18 cellular contexts compared by ENCODE assay signal in the genomic region with DNA sequence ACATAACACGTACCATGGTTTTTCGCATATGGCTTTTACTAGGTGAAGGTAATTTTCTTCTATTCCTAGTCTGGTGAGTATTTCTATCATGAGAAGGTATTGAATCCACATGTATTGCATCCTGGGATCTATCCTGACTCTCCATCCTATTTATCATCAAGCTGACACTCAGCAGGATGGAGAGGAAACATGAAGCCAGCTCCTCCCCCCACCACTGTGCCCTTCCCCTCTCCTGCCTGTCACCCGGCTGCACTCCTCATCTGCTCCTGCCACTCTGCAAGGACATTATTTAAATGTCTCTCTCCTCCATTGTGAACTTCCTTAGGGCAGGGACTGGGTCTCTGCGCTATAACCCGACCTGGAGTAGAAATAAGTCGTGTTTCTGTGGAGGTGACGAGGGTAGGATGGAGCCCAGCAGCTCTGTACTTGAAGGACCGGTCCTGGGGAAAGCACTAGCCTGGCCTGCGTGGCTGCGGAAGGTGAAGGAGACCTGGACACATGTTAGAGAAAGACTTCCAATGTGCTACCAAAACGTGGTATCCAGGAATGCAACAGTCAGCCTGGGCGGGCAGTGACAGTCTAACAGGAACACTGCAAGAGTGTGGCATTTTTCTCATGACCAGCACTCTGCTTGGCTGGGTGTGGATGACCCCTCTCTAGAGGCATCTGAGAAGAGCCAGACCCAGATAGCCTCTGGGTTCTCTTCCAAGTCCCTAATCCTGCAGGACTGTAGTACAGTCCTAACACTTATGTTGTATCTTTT.
DNase-seq lines count a peak whose midpoint lies in the region; ATAC-seq and TF ChIP-seq lines count a peak whose summit lies in the region.
"Had no signal": no experiment of that assay in that cellular context is flagged by ENCODE, and none has a peak within 500 bp of the region (broad histone marks: within the 10 kb centered on the region; RNA-seq: fewer than 3 reads in every experiment).

No MANE protein-coding gene starts in this region.

- H3K9ac ChIP-seq in skeletal muscle tissue (ENCODE audit: low read depth in 1 of 3, low read length in 3 of 3): peak overlapping the region; percentile 28 to 75 (median 37)

- DNase-seq in NCI-H2029 (lab: John Stamatoyannopoulos, UW): peak; percentile 22
- no peak for DNase-seq in NCI-H2029 treated with DMSO at 0.1 percent for 48 hours (lab: John Stamatoyannopoulos, UW)
- DNase-seq in islet precursor cell: peak; percentile 84
- DNase-seq in omental fat pad (ENCODE audit: low spot score): no peak
- no peak for DNase-seq in superior temporal gyrus (ENCODE audit: extremely low spot score)
- no peak for DNase-seq in NCI-H446 treated with DMSO at 0.1 percent for 48 hours (lab: John Stamatoyannopoulos, UW)
- DNase-seq: activated CD4-positive, alpha-beta T cell treated with anti-CD3 and anti-CD28 coated beads for 1 hour; activated naive CD4-positive, alpha-beta T cell treated with anti-CD3 and anti-CD28 coated beads, Interleukin-2, amount 50 U/mL, for 16 hours; brain microvascular endothelial cell; DND-41; foreskin keratinocyte; MM.1S; NCI-H526 treated with DMSO at 0.1 percent for 48 hours; stimulated activated CD4-positive, alpha-beta T cell treated with anti-CD3 and anti-CD28 coated beads, Interleukin-1b, Interleukin-23, amount 100 ng/mL, for 48 hours; stimulated activated CD8-positive, alpha-beta memory T cell treated with anti-CD3 and anti-CD28 coated beads, Interleukin-4, amount 100 ng/mL, for 48 hours; upper lobe of right lung had no signal

- TF ChIP-seq CTCF in omental fat pad (IDR thresholded peaks at IDR 0.05): no peak

- no peaks in the 10 kb centered on the region for H3K27me3 ChIP-seq in skeletal muscle tissue (ENCODE audit: control insufficient read depth in 3 of 3, insufficient read depth in 3 of 3, low read length in 3 of 3)
- H3K27me3 ChIP-seq: brain microvascular endothelial cell, foreskin keratinocyte, upper lobe of right lung had no signal

- H3K4me1 ChIP-seq in skeletal muscle tissue (ENCODE audit: control insufficient read depth in 3 of 3, insufficient read depth in 3 of 3, low read length in 3 of 3): peaks cover 73 to 89% (median 85%) of the 10 kb centered on the region in 3 donors

- ATAC-seq in omental fat pad (ENCODE audit: low FRiP score): no peak
- ATAC-seq: foreskin keratinocyte, upper lobe of right lung had no signal

- H3K27ac ChIP-seq in angular gyrus (ENCODE audit: low read depth, low read length) (peak overlapping the region; percentile 24), skeletal muscle tissue (ENCODE audit: low read depth, low read length) (peak overlapping the region; percentile 95)
- H3K27ac ChIP-seq: brain microvascular endothelial cell, foreskin keratinocyte, upper lobe of right lung had no signal

- H3K36me3 ChIP-seq in skeletal muscle tissue (ENCODE audit: control insufficient read depth in 3 of 3, insufficient read depth in 3 of 3, low read length in 3 of 3): no peaks in the 10 kb centered on the region
- H3K36me3 ChIP-seq: brain microvascular endothelial cell, upper lobe of right lung had no signal

- H3K9me3 ChIP-seq in skeletal muscle tissue (ENCODE audit: control insufficient read depth in 3 of 3, low read length in 3 of 3): no peaks in the 10 kb centered on the region
- H3K9me3 ChIP-seq: upper lobe of right lung had no signal

- peak overlapping the region; percentile 17 to 54 (median 37) for H3K4me3 ChIP-seq in skeletal muscle tissue (ENCODE audit: low read length in 3 of 3)
- H3K4me3 ChIP-seq: upper lobe of right lung had no signal

Comparison
In these comparisons a context has a peak if more than half of its experiments do, and no peak if none do; other contexts are left out.
1. DNase-seq: peak in NCI-H2029 (single experiment) and islet precursor cell (single experiment); none in NCI-H2029 treated with DMSO at 0.1 percent for 48 hours (single experiment), omental fat pad (single experiment), superior temporal gyrus (single experiment) and NCI-H446 treated with DMSO at 0.1 percent for 48 hours (single experiment).